18 cellular contexts compared by ENCODE assay signal in the genomic region with DNA sequence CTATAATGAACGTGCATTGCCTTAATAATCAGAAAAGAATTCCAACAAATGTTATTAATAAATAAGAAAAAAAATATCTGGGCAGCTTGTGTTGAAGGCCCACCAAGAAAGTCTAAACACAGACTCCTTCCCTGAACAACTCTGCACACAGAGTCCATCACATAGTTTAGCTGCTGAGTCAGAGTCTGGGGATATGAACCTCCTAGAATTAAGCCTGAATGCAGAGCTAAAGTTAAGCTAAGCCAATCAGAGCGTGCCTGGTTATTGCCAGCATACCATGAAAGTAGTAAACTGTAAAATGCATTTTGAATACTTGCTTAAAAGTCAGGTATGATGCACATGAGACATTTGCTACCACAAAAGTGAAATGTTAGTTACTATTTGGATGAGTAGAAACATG. TPM values are rescaled to one million over a fixed set of nuclear protein-coding genes. Genes with fewer than 3 reads are reported as not detected.
DNase-seq lines count a peak whose midpoint lies in the region; ATAC-seq, FAIRE-seq and TF ChIP-seq lines count a peak whose summit lies in the region.
"Had no signal": no experiment of that assay in that cellular context is flagged by ENCODE, and none has a peak within 500 bp of the region (broad histone marks: within the 10 kb centered on the region; RNA-seq: fewer than 3 reads in every experiment).

No MANE protein-coding gene starts in this region.

- no peaks in the 10 kb centered on the region for H3K36me3 ChIP-seq in breast epithelium
- H3K36me3 ChIP-seq: gastroesophageal sphincter, pancreas had no signal

- H3K27ac ChIP-seq in breast epithelium: no peak overlapping the region
- H3K27ac ChIP-seq: 22Rv1, gastroesophageal sphincter, pancreas had no signal

- no peaks in the 10 kb centered on the region for H3K9me3 ChIP-seq in breast epithelium
- H3K9me3 ChIP-seq: gastroesophageal sphincter, pancreas had no signal

- intact Hi-C loops in MCF 10A (cut with micrococcal nuclease) (loop anchor here (10.0 kb wide), 3 partner anchors 58 to 238 kb away; no protein-coding TSS in a partner anchor), breast epithelium (cut with DNase I; ENCODE audit: low total_unique reads) (no loop called here)

- FAIRE-seq in urothelium cell line (lab: Jason Lieb, UNC): no peak
- FAIRE-seq: D721Med, islet of Langerhans, pancreas had no signal

- TF ChIP-seq CTCF in MCF 10A (IDR thresholded peaks at IDR 0.05; ENCODE audit: unreplicated experiment) (no peak), breast epithelium (IDR thresholded peaks at IDR 0.05) (no peak)

- no TSS peak for BruUV-seq in MCF 10A (replicated peaks; lab: Mats Ljungman, UMichigan)

- no peaks in the 10 kb centered on the region for H3K27me3 Mint-ChIP-seq in MCF 10A (ENCODE audit: insufficient read depth, unreplicated experiment)

- no peaks in the 10 kb centered on the region for H3K36me3 Mint-ChIP-seq in MCF 10A (ENCODE audit: insufficient read depth, unreplicated experiment)
- H3K36me3 Mint-ChIP-seq: activated naive CD8-positive, alpha-beta T cell had no signal

- no peaks in the 10 kb centered on the region for H3K9me3 Mint-ChIP-seq in MCF 10A (ENCODE audit: unreplicated experiment)

- H3K27ac Mint-ChIP-seq in MCF 10A (ENCODE audit: low read depth, unreplicated experiment): no peak overlapping the region
- H3K27ac Mint-ChIP-seq: activated naive CD8-positive, alpha-beta T cell had no signal

- H3K4me1 ChIP-seq in breast epithelium: no peaks in the 10 kb centered on the region
- H3K4me1 ChIP-seq: gastroesophageal sphincter, pancreas had no signal

- ATAC-seq in GM18909 (IDR thresholded peaks at IDR 0.05; ENCODE audit: poor library complexity, unreplicated experiment): no peak
- ATAC-seq: gastroesophageal sphincter, pancreas had no signal

- no peak for TF ChIP-seq POLR2A in breast epithelium (IDR thresholded peaks at IDR 0.05)

- H3K4me3 ChIP-seq in breast epithelium: no peak overlapping the region
- H3K4me3 ChIP-seq: gastroesophageal sphincter, pancreas had no signal

- no peaks in the 10 kb centered on the region for H3K27me3 ChIP-seq in breast epithelium
- H3K27me3 ChIP-seq: gastroesophageal sphincter, pancreas had no signal

- H3K4me1 Mint-ChIP-seq in MCF 10A (ENCODE audit: insufficient read depth, unreplicated experiment): peaks cover under 1% of the 10 kb centered on the region

- POLR2A ChIA-PET in MCF 10A (lab: Yijun Ruan, JAX): interaction anchor here (0.6 kb wide), 1 partner anchor 228 kb away, joined by 3 read pairs; no protein-coding TSS in a partner anchor

- no peak overlapping the region for H3K4me3 Mint-ChIP-seq in MCF 10A (ENCODE audit: unreplicated experiment)
- H3K4me3 Mint-ChIP-seq: activated naive CD8-positive, alpha-beta T cell had no signal

- DNase-seq in MCF 10A (ENCODE audit: unreplicated experiment) (peak; percentile 18), breast epithelium (ENCODE audit: low spot score in 2 of 2) (no peak), amniotic stem cell (lab: John Stamatoyannopoulos, UW) (peak; percentile 61), fibroblast of the conjunctiva (ENCODE audit: low read depth) (peak; percentile 17), urothelium cell line (ENCODE audit: low spot score) (peak; percentile 35), NCI-H446 treated with DMSO at 0.1 percent for 48 hours (lab: John Stamatoyannopoulos, UW) (no peak), LoVo (ENCODE audit: low spot score) (no peak)
- DNase-seq: activated CD4-positive, CD25-positive, alpha-beta regulatory T cell treated with anti-CD3 and anti-CD28 coated beads, Interleukin-2, amount 50 U/mL, for 72 hours; activated CD8-positive, alpha-beta memory T cell treated with anti-CD3 and anti-CD28 coated beads, Interleukin-2, amount 50 U/mL, for 48 hours; pancreas; stimulated activated CD4-positive, alpha-beta T cell treated with anti-CD3 and anti-CD28 coated beads, Interleukin-12 subunit alpha, Interleukin-12 subunit beta, amount 100 ng/mL, for 4 hours had no signal

- CTCF ChIA-PET in MCF 10A (lab: Yijun Ruan, JAX): interaction anchor here (1.7 kb wide), 1 partner anchor 24 kb away, joined by 3 read pairs; no protein-coding TSS in a partner anchor

RNA-seq across cellular contexts. Expression of a gene that starts 25.6 kb away (rescaled TPM):
- 5.0 and 9.9 TPM in 2 replicates for total RNA-seq in MCF 10A (2022)
- 1 to 10 TPM in 2 of 3 donors, under 1 TPM in 1; 0.29 to 7.9 (median 4.8) TPM for total RNA-seq in breast epithelium
- total RNA-seq: T-helper 1 cell treated with Interleukin-12 subunit alpha and Interleukin-12 subunit beta and Interleukin-4 antibody, amounts not matched to agents 30 ng/mL and 1 ng/mL, for 36 hours had no signal

Comparison
In these comparisons a context has a peak if more than half of its experiments do, and no peak if none do; other contexts are left out.
1. DNase-seq: peak in MCF 10A (single experiment), amniotic stem cell (single experiment), fibroblast of the conjunctiva (single experiment) and urothelium cell line (single experiment); none in breast epithelium (0 of 2), NCI-H446 treated with DMSO at 0.1 percent for 48 hours (single experiment) and LoVo (single experiment).